9 cellular contexts compared by ENCODE assay signal in the genomic region with DNA sequence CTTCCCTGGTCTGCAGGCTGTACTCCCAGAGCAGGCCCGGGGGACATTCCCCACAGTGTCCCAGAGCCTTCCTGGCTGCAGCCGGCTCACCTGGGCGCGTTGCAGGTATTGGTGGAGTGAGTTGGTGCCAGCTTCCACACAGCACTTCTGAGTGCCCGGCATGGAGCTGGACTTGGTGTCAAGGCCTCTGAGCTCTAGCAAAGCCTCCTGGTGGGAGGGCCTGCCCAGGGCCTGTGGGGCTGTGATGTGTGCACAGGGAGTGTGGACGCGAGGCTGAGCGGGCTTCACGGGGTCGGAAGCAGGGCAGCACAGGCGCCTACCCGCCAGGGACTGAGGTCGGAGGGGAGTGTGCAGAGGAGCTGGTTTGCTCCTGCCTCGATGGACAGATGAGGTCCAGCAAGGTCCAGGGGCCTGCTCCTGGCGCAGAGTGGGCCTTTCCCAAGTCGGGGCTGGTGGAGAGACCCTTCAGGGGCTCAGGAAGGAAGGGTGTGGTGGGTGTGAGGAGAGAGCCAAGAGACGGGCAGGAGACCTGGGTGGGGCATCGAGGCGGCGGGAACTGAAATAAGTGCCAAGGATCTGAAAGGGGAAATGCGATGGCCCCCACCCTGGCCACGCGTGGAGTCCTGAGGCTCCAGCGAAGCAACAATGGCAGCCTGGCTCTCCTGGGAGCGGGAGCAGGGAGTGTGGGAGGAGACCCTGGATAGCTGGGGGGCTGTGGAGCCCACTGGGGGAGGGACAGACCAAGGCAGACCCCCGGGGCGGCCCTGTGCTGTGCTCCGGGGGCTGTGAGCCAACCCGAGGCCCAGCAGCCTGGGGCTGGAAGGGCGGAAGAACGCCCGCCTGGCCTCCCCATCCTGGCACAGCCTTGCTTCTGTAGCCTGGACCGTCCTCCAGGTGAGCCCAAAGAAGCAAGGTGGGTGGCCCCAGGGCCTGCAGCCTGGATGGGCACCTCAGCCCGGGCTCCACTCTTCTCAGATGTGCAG.
DNase-seq lines count a peak whose midpoint lies in the region; ATAC-seq, FAIRE-seq and TF ChIP-seq lines count a peak whose summit lies in the region.
"Had no signal": no experiment of that assay in that cellular context is flagged by ENCODE, and none has a peak within 500 bp of the region (broad histone marks: within the 10 kb centered on the region; RNA-seq: fewer than 3 reads in every experiment).

No MANE protein-coding gene starts in this region.

- no peaks in the 10 kb centered on the region for H3K9me3 Mint-ChIP-seq in CD4-positive, alpha-beta T cell

- H3K27ac Mint-ChIP-seq in CD4-positive, alpha-beta T cell, result peak overlapping the region; percentile 67

- H3K36me3 Mint-ChIP-seq in CD4-positive, alpha-beta T cell (ENCODE audit: low read depth), result no peaks in the 10 kb centered on the region

- intact Hi-C loops in CD4-positive, alpha-beta T cell (cut with DNase I, micrococcal nuclease), result loop anchor here in 1 of 2 experiments (5.0 kb wide), 1 partner anchor 77 kb away; a partner anchor contains a TSS
- intact Hi-C loops in psoas muscle (cut with DNase I) (loop anchor here in 1 of 2 donors (5.0 kb wide), 2 partner anchors 37 to 38 kb away; no protein-coding TSS in a partner anchor), pancreas (cut with DNase I) (no loop called here)

- FAIRE-seq in pancreas (lab: Jason Lieb, UNC), result no peak

- H3K4me3 ChIP-seq in NB4 (ENCODE audit: low read depth, low read length) (no peak overlapping the region), esophagus (ENCODE audit: low read depth in 1 of 2, low read length in 2 of 2) (no peak overlapping the region), psoas muscle (peak overlapping the region; percentile 22), pancreas (no peak overlapping the region)

- no peak for ATAC-seq in CD4-positive, alpha-beta T cell (ENCODE audit: poor library complexity)
- no peak for ATAC-seq in psoas muscle
- ATAC-seq in pancreas, result no peak
- no peak for ATAC-seq in GM19328 (IDR thresholded peaks at IDR 0.05; ENCODE audit: unreplicated experiment)

- DNase-seq in CD4-positive, alpha-beta T cell, result no peak
- DNase-seq in NB4 (ENCODE audit: low read depth) (peak; percentile 42), psoas muscle (no peak), pancreas (no peak), anterior cingulate cortex (lab: John Stamatoyannopoulos, UW) (no peak), cerebellar nuclear complex (lab: John Stamatoyannopoulos, UW) (no peak)
- DNase-seq: occipital lobe had no signal

- WGBS in esophagus, 2 donors, result 66 to 75% methylated on average over 33 to 34 of the region's 34 CpGs
- 65 to 70% (median 68%) methylated on average over 31 to 34 of the region's 34 CpGs for WGBS in psoas muscle, 3 donors
- WGBS in pancreas, 2 donors, result 84 to 89% methylated on average over 34 of the region's 34 CpGs

- H3K27me3 ChIP-seq in CD4-positive, alpha-beta T cell (ENCODE audit: control insufficient read depth, insufficient read depth, low read length), result no peaks in the 10 kb centered on the region
- H3K27me3 ChIP-seq in esophagus (ENCODE audit: control insufficient read depth in 1 of 2, insufficient read depth in 2 of 2, low read length in 2 of 2) (no peaks in the 10 kb centered on the region), psoas muscle (ENCODE audit: insufficient read depth in 3 of 3, low read length in 2 of 3) (no peaks in the 10 kb centered on the region), pancreas (no peaks in the 10 kb centered on the region)

- peaks cover 0 to 31% of the 10 kb centered on the region in 2 donors for H3K36me3 ChIP-seq in esophagus (ENCODE audit: control insufficient read depth in 2 of 2, insufficient read depth in 2 of 2, low read length in 1 of 2)
- H3K36me3 ChIP-seq in psoas muscle (ENCODE audit: insufficient read depth in 1 of 2, low read depth in 1 of 2), result no peaks in the 10 kb centered on the region
- H3K36me3 ChIP-seq in pancreas, result no peaks in the 10 kb centered on the region

- H3K4me1 Mint-ChIP-seq in CD4-positive, alpha-beta T cell (ENCODE audit: low read depth), result peaks cover 43% of the 10 kb centered on the region

- TF ChIP-seq POLR2A in NB4 (IDR thresholded peaks at IDR 0.05; ENCODE audit: extremely low read depth, insufficient read length), result no peak

- TF ChIP-seq CTCF in CD4-positive, alpha-beta T cell (IDR thresholded peaks at IDR 0.05), result no peak
- TF ChIP-seq CTCF in NB4 (IDR thresholded peaks at IDR 0.05; ENCODE audit: low read depth, low read length), result no peak
- no peak for TF ChIP-seq CTCF in psoas muscle (IDR thresholded peaks at IDR 0.05)
- no peak for TF ChIP-seq CTCF in pancreas (IDR thresholded peaks at IDR 0.05)

- H3K27ac ChIP-seq in CD4-positive, alpha-beta T cell (ENCODE audit: low read depth, low read length), result peak overlapping the region; percentile 21
- H3K27ac ChIP-seq in esophagus (ENCODE audit: low read depth in 2 of 2, low read length in 1 of 2), result peak overlapping the region; percentile 48 to 91
- peak overlapping the region; percentile 81 for H3K27ac ChIP-seq in psoas muscle
- H3K27ac ChIP-seq in pancreas, result peak overlapping the region in 2 of 4 donors; percentile 6 to 8

- H3K9me3 ChIP-seq in CD4-positive, alpha-beta T cell (ENCODE audit: control insufficient read depth, low read length), result no peaks in the 10 kb centered on the region
- no peaks in the 10 kb centered on the region for H3K9me3 ChIP-seq in esophagus (ENCODE audit: control insufficient read depth in 2 of 2, insufficient read depth in 1 of 2, low read depth in 1 of 2, low read length in 1 of 2)
- H3K9me3 ChIP-seq in psoas muscle, result no peaks in the 10 kb centered on the region
- no peaks in the 10 kb centered on the region for H3K9me3 ChIP-seq in pancreas

- peak overlapping the region; percentile 27 for H3K4me3 Mint-ChIP-seq in CD4-positive, alpha-beta T cell

- POLR2A ChIA-PET in CD4-positive, alpha-beta T cell (lab: Charles Lee), result interaction anchor here (3.0 kb wide), 1 partner anchor 13 kb away, joined by 11 read pairs; no protein-coding TSS in a partner anchor

- CTCF ChIA-PET in CD4-positive, alpha-beta T cell (lab: Charles Lee), result no interaction called here

- H3K27me3 Mint-ChIP-seq in CD4-positive, alpha-beta T cell, result no peaks in the 10 kb centered on the region

- H3K4me1 ChIP-seq in esophagus (ENCODE audit: control insufficient read depth in 2 of 2, insufficient read depth in 2 of 2, low read length in 1 of 2) (peaks cover 36 to 62% of the 10 kb centered on the region in 2 donors), psoas muscle (peaks cover 87% of the 10 kb centered on the region), pancreas (peaks cover 11 to 16% (median 13%) of the 10 kb centered on the region in 3 donors)
